Comparison of ENCODE assay signal across 1 cellular context in the genomic region with DNA sequence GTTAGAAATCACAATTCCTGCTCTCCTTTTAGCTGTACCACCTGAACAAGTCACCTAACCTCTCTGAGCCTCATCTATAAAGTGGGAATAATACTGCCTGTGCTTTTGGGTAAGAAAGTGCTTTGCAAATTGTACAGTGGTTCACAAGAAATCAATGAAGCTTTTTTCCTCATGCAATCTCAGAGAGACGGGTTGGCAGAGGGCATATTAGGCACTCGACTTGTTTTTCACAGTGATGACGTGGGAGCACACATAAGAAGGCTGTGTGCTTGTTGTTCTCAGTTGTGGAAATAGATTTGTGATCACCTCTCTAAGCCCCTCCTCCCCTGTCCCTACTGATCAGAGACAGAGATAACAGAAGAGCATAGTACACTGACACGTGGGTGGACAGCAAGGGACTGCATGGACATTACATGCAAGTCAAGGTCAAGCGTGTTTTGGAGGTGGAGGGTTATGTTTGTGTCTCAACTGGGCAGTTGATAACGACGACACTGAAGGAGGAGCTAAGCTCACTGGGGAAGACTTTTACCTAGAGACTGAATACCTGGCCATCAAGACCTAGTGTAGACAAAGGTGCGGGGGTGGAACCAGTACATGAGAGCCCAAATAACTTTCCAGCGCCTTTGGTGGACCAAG.
TF ChIP-seq lines count a peak whose summit lies in the region.

No MANE protein-coding gene starts in this region.

TF ChIP-seq in HepG2, 621 proteins besides CTCF, POLR2A, EP300 and RAD21 (continued from another document and continues in another):
- TF ChIP-seq, protein P1, sequence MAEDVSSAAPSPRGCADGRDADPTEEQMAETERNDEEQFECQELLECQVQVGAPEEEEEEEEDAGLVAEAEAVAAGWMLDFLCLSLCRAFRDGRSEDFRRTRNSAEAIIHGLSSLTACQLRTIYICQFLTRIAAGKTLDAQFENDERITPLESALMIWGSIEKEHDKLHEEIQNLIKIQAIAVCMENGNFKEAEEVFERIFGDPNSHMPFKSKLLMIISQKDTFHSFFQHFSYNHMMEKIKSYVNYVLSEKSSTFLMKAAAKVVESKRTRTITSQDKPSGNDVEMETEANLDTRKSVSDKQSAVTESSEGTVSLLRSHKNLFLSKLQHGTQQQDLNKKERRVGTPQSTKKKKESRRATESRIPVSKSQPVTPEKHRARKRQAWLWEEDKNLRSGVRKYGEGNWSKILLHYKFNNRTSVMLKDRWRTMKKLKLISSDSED (CRISPR knock-in tag; IDR thresholded peaks at IDR 0.05): no peak
- TF ChIP-seq, protein P2, sequence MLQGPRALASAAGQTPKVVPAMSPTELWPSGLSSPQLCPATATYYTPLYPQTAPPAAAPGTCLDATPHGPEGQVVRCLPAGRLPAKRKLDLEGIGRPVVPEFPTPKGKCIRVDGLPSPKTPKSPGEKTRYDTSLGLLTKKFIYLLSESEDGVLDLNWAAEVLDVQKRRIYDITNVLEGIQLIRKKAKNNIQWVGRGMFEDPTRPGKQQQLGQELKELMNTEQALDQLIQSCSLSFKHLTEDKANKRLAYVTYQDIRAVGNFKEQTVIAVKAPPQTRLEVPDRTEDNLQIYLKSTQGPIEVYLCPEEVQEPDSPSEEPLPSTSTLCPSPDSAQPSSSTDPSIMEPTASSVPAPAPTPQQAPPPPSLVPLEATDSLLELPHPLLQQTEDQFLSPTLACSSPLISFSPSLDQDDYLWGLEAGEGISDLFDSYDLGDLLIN (CRISPR knock-in tag; IDR thresholded peaks at IDR 0.05; ENCODE audit: borderline replicate concordance): no peak
- TF ChIP-seq THAP8 (CRISPR knock-in tag; IDR thresholded peaks at IDR 0.05; ENCODE audit: borderline replicate concordance) (no peak), ZBTB21 (CRISPR knock-in tag; IDR thresholded peaks at IDR 0.05) (peak; percentile 85), SOX6 (IDR thresholded peaks at IDR 0.05) (no peak), SOX6 (CRISPR knock-in tag; IDR thresholded peaks at IDR 0.05) (peak; percentile 95), ZNF460 (CRISPR knock-in tag; IDR thresholded peaks at IDR 0.05; ENCODE audit: borderline replicate concordance) (no peak; the same call in 1 of the 2 replicates), JDP2 (CRISPR knock-in tag; IDR thresholded peaks at IDR 0.05; ENCODE audit: borderline replicate concordance) (no peak), ZNF350 (CRISPR knock-in tag; IDR thresholded peaks at IDR 0.05; ENCODE audit: borderline replicate concordance, low read depth) (peak; percentile 89), ZNF75D (CRISPR knock-in tag; IDR thresholded peaks at IDR 0.05; ENCODE audit: borderline replicate concordance) (no peak), ZKSCAN1 (IDR thresholded peaks at IDR 0.05; ENCODE audit: low read length) (no peak), GRHL1 (CRISPR knock-in tag; conservative IDR thresholded peaks at IDR 0.05) (no peak), SMC3 (IDR thresholded peaks at IDR 0.05; ENCODE audit: low read length) (no peak; the same call in 1 of the 2 replicates), ZNF224 (CRISPR knock-in tag; IDR thresholded peaks at IDR 0.05) (no peak), HES4 (CRISPR knock-in tag; IDR thresholded peaks at IDR 0.05; ENCODE audit: borderline replicate concordance) (no peak), HNRNPH1 (optimal IDR thresholded peaks at IDR 0.05; ENCODE audit: low read depth, low read length) (no peak), ZFAT (CRISPR knock-in tag; conservative IDR thresholded peaks at IDR 0.05) (no peak), BRCA1 (CRISPR knock-in tag; IDR thresholded peaks at IDR 0.05) (peak; percentile 49; the same call in 1 of the 2 replicates)
- TF ChIP-seq, protein P3, sequence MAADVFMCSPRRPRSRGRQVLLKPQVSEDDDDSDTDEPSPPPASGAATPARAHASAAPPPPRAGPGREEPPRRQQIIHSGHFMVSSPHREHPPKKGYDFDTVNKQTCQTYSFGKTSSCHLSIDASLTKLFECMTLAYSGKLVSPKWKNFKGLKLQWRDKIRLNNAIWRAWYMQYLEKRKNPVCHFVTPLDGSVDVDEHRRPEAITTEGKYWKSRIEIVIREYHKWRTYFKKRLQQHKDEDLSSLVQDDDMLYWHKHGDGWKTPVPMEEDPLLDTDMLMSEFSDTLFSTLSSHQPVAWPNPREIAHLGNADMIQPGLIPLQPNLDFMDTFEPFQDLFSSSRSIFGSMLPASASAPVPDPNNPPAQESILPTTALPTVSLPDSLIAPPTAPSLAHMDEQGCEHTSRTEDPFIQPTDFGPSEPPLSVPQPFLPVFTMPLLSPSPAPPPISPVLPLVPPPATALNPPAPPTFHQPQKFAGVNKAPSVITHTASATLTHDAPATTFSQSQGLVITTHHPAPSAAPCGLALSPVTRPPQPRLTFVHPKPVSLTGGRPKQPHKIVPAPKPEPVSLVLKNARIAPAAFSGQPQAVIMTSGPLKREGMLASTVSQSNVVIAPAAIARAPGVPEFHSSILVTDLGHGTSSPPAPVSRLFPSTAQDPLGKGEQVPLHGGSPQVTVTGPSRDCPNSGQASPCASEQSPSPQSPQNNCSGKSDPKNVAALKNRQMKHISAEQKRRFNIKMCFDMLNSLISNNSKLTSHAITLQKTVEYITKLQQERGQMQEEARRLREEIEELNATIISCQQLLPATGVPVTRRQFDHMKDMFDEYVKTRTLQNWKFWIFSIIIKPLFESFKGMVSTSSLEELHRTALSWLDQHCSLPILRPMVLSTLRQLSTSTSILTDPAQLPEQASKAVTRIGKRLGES (CRISPR knock-in tag; IDR thresholded peaks at IDR 0.05; ENCODE audit: borderline replicate concordance): peak; percentile 97
- TF ChIP-seq, protein P4, sequence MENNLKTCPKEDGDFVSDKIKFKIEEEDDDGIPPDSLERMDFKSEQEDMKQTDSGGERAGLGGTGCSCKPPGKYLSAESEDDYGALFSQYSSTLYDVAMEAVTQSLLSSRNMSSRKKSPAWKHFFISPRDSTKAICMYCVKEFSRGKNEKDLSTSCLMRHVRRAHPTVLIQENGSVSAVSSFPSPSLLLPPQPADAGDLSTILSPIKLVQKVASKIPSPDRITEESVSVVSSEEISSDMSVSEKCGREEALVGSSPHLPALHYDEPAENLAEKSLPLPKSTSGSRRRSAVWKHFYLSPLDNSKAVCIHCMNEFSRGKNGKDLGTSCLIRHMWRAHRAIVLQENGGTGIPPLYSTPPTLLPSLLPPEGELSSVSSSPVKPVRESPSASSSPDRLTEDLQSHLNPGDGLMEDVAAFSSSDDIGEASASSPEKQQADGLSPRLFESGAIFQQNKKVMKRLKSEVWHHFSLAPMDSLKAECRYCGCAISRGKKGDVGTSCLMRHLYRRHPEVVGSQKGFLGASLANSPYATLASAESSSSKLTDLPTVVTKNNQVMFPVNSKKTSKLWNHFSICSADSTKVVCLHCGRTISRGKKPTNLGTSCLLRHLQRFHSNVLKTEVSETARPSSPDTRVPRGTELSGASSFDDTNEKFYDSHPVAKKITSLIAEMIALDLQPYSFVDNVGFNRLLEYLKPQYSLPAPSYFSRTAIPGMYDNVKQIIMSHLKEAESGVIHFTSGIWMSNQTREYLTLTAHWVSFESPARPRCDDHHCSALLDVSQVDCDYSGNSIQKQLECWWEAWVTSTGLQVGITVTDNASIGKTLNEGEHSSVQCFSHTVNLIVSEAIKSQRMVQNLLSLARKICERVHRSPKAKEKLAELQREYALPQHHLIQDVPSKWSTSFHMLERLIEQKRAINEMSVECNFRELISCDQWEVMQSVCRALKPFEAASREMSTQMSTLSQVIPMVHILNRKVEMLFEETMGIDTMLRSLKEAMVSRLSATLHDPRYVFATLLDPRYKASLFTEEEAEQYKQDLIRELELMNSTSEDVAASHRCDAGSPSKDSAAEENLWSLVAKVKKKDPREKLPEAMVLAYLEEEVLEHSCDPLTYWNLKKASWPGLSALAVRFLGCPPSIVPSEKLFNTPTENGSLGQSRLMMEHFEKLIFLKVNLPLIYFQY (CRISPR knock-in tag; IDR thresholded peaks at IDR 0.05; ENCODE audit: borderline replicate concordance): peak; percentile 83
- TF ChIP-seq, protein P5, sequence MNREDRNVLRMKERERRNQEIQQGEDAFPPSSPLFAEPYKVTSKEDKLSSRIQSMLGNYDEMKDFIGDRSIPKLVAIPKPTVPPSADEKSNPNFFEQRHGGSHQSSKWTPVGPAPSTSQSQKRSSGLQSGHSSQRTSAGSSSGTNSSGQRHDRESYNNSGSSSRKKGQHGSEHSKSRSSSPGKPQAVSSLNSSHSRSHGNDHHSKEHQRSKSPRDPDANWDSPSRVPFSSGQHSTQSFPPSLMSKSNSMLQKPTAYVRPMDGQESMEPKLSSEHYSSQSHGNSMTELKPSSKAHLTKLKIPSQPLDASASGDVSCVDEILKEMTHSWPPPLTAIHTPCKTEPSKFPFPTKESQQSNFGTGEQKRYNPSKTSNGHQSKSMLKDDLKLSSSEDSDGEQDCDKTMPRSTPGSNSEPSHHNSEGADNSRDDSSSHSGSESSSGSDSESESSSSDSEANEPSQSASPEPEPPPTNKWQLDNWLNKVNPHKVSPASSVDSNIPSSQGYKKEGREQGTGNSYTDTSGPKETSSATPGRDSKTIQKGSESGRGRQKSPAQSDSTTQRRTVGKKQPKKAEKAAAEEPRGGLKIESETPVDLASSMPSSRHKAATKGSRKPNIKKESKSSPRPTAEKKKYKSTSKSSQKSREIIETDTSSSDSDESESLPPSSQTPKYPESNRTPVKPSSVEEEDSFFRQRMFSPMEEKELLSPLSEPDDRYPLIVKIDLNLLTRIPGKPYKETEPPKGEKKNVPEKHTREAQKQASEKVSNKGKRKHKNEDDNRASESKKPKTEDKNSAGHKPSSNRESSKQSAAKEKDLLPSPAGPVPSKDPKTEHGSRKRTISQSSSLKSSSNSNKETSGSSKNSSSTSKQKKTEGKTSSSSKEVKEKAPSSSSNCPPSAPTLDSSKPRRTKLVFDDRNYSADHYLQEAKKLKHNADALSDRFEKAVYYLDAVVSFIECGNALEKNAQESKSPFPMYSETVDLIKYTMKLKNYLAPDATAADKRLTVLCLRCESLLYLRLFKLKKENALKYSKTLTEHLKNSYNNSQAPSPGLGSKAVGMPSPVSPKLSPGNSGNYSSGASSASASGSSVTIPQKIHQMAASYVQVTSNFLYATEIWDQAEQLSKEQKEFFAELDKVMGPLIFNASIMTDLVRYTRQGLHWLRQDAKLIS (CRISPR knock-in tag; IDR thresholded peaks at IDR 0.05): no peak
- TF ChIP-seq, protein P6, sequence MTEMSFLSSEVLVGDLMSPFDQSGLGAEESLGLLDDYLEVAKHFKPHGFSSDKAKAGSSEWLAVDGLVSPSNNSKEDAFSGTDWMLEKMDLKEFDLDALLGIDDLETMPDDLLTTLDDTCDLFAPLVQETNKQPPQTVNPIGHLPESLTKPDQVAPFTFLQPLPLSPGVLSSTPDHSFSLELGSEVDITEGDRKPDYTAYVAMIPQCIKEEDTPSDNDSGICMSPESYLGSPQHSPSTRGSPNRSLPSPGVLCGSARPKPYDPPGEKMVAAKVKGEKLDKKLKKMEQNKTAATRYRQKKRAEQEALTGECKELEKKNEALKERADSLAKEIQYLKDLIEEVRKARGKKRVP (CRISPR knock-in tag; IDR thresholded peaks at IDR 0.05): peak in 1 of 2 experiments; percentile 95; a peak in 2 of 4 replicates
- TF ChIP-seq, protein P7, sequence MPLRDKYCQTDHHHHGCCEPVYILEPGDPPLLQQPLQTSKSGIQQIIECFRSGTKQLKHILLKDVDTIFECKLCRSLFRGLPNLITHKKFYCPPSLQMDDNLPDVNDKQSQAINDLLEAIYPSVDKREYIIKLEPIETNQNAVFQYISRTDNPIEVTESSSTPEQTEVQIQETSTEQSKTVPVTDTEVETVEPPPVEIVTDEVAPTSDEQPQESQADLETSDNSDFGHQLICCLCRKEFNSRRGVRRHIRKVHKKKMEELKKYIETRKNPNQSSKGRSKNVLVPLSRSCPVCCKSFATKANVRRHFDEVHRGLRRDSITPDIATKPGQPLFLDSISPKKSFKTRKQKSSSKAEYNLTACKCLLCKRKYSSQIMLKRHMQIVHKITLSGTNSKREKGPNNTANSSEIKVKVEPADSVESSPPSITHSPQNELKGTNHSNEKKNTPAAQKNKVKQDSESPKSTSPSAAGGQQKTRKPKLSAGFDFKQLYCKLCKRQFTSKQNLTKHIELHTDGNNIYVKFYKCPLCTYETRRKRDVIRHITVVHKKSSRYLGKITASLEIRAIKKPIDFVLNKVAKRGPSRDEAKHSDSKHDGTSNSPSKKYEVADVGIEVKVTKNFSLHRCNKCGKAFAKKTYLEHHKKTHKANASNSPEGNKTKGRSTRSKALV (CRISPR knock-in tag; IDR thresholded peaks at IDR 0.05): no peak; the same call in 1 of the 2 replicates
